ENCODE assay signal across 1 cellular context in genomic region chr14:104795781-104796681, GRCh38.
A peak's percentile ranks its signal among the peaks of the same experiment; 100 is the strongest.
TF ChIP-seq lines count a peak whose summit lies in the region.

No MANE protein-coding gene starts in this region.

TF ChIP-seq in HepG2, 621 proteins besides CTCF, POLR2A, EP300 and RAD21 (continued from another document and continues in another):
- no peak for TF ChIP-seq PHB2 (IDR thresholded peaks at IDR 0.05; ENCODE audit: partially characterized antibody)
- no peak for TF ChIP-seq RNF2 (conservative IDR thresholded peaks at IDR 0.05; ENCODE audit: low read depth)
- 0 out of 2 replicates have a peak, but pooled peaks have one; percentile 25 for TF ChIP-seq ZNF225 (CRISPR knock-in tag; IDR thresholded peaks at IDR 0.05)
- TF ChIP-seq TFE3 (CRISPR knock-in tag; IDR thresholded peaks at IDR 0.05), result peak; percentile 38; the same call in 1 of the 2 replicates
- TF ChIP-seq ZBTB14 (CRISPR knock-in tag; IDR thresholded peaks at IDR 0.05), result peak; percentile 33; the same call in 1 of the 2 replicates
- peak; percentile 73; the same call in 1 of the 2 replicates for TF ChIP-seq PHF21A (CRISPR knock-in tag; IDR thresholded peaks at IDR 0.05)
- TF ChIP-seq ZNF879 (CRISPR knock-in tag; IDR thresholded peaks at IDR 0.05), result 0 out of 2 replicates have a peak, but pooled peaks have one; percentile 50
- no peak for TF ChIP-seq DZIP1 (CRISPR knock-in tag; IDR thresholded peaks at IDR 0.05)
- no peak for TF ChIP-seq ZNF609 (CRISPR knock-in tag; IDR thresholded peaks at IDR 0.05; ENCODE audit: borderline replicate concordance)
- TF ChIP-seq ZNF749 (CRISPR knock-in tag; IDR thresholded peaks at IDR 0.05; ENCODE audit: borderline replicate concordance), result no peak
- peak; percentile 8; the same call in 1 of the 2 replicates for TF ChIP-seq PATZ1 (CRISPR knock-in tag; IDR thresholded peaks at IDR 0.05)
- TF ChIP-seq NR3C1 (CRISPR knock-in tag; IDR thresholded peaks at IDR 0.05), result no peak
- no peak for TF ChIP-seq TOPORS (CRISPR knock-in tag; IDR thresholded peaks at IDR 0.05)
- TF ChIP-seq ZNF776 (CRISPR knock-in tag; IDR thresholded peaks at IDR 0.05), result 0 out of 2 replicates have a peak, but pooled peaks have one; percentile 49
- no peak for TF ChIP-seq XRCC5 (optimal IDR thresholded peaks at IDR 0.05; ENCODE audit: low read length)
- TF ChIP-seq ZNF792 (CRISPR knock-in tag; IDR thresholded peaks at IDR 0.05), result no peak
- no peak for TF ChIP-seq ATF4 (CRISPR knock-in tag; IDR thresholded peaks at IDR 0.05)
- TF ChIP-seq ZNF782 (CRISPR knock-in tag; IDR thresholded peaks at IDR 0.05; ENCODE audit: borderline replicate concordance), result no peak
- no peak for TF ChIP-seq CHCHD3 (CRISPR knock-in tag; IDR thresholded peaks at IDR 0.05)
- no peak for TF ChIP-seq MED8 (CRISPR knock-in tag; IDR thresholded peaks at IDR 0.05; ENCODE audit: insufficient replicate concordance)
- no peak for TF ChIP-seq JARID2 (CRISPR knock-in tag; IDR thresholded peaks at IDR 0.05; ENCODE audit: insufficient replicate concordance)
- TF ChIP-seq ATF3 (CRISPR knock-in tag; IDR thresholded peaks at IDR 0.05), result no peak
- no peak for TF ChIP-seq ZNF841 (CRISPR knock-in tag; IDR thresholded peaks at IDR 0.05; ENCODE audit: borderline replicate concordance)
- TF ChIP-seq TCF7 (IDR thresholded peaks at IDR 0.05; ENCODE audit: low read depth), result no peak
- TF ChIP-seq PRPF4 (IDR thresholded peaks at IDR 0.05; ENCODE audit: low read depth, low read length, poor library complexity, severe bottlenecking), result no peak
- TF ChIP-seq POLR2G (IDR thresholded peaks at IDR 0.05; ENCODE audit: low read depth, low read length), result peak; percentile 53; the same call in 1 of the 2 replicates
- no peak for TF ChIP-seq ZNF256 (CRISPR knock-in tag; conservative IDR thresholded peaks at IDR 0.05)
- TF ChIP-seq SMARCC2 (IDR thresholded peaks at IDR 0.05), result no peak
- TF ChIP-seq ZBTB46 (CRISPR knock-in tag; IDR thresholded peaks at IDR 0.05; ENCODE audit: borderline replicate concordance), result no peak
- no peak for TF ChIP-seq IKZF4 (CRISPR knock-in tag; IDR thresholded peaks at IDR 0.05; ENCODE audit: borderline replicate concordance, low read depth, not compliant biosample characterization)
- TF ChIP-seq RBM22 (optimal IDR thresholded peaks at IDR 0.05; ENCODE audit: low read length), result no peak
- no peak for TF ChIP-seq FOXO4 (CRISPR knock-in tag; conservative IDR thresholded peaks at IDR 0.05)
- no peak for TF ChIP-seq IRF1 (CRISPR knock-in tag; IDR thresholded peaks at IDR 0.05; ENCODE audit: low read depth)
- TF ChIP-seq ZNF790 (CRISPR knock-in tag; IDR thresholded peaks at IDR 0.05; ENCODE audit: borderline replicate concordance), result no peak
- no peak for TF ChIP-seq ZNF570 (CRISPR knock-in tag; IDR thresholded peaks at IDR 0.05; ENCODE audit: borderline replicate concordance)
- no peak for TF ChIP-seq ZNF44 (CRISPR knock-in tag; IDR thresholded peaks at IDR 0.05)
- no peak for TF ChIP-seq MNT (IDR thresholded peaks at IDR 0.05)
